ENCODE assay signal across 8 cellular contexts in genomic region chr12:124654666-124655316, GRCh38.
A peak's percentile ranks its signal among the peaks of the same experiment; 100 is the strongest.
DNase-seq lines count a peak whose midpoint lies in the region; ATAC-seq and TF ChIP-seq lines count a peak whose summit lies in the region.

No MANE protein-coding gene starts in this region.

- no peaks in the 10 kb centered on the region for H3K27me3 ChIP-seq in GM23338 (ENCODE audit: insufficient read depth)
- H3K27me3 ChIP-seq in skeletal muscle satellite cell (ENCODE audit: control insufficient read depth, insufficient read depth, low read length), result peaks cover under 1% of the 10 kb centered on the region

- H3K4me1 ChIP-seq in GM23338 (ENCODE audit: insufficient read depth) (peaks cover 13% of the 10 kb centered on the region), skeletal muscle satellite cell (ENCODE audit: control insufficient read depth, insufficient read depth, low read length) (peaks cover 53% of the 10 kb centered on the region)

- ATAC-seq in GM23338 (peak; percentile 11; the same call in 2 of the 3 replicates), GM19351 (IDR thresholded peaks at IDR 0.05; ENCODE audit: unreplicated experiment) (no peak)

- no peak overlapping the region for H3K4me3 ChIP-seq in GM23338
- no peak overlapping the region for H3K4me3 ChIP-seq in skeletal muscle satellite cell (ENCODE audit: low read length)

- peak overlapping the region; percentile 25 for H3K9ac ChIP-seq in skeletal muscle satellite cell (ENCODE audit: low read depth, low read length)

- H3K27ac Mint-ChIP-seq in GM23338, result no peak overlapping the region

- H3K9me3 Mint-ChIP-seq in GM23338, result peaks cover 11% of the 10 kb centered on the region

- H3K27ac ChIP-seq in GM23338 (ENCODE audit: low read depth) (no peak overlapping the region), angular gyrus (ENCODE audit: low read depth, low read length) (peak overlapping the region; percentile 91)

- H3K4me1 Mint-ChIP-seq in GM23338, result peaks cover 24% of the 10 kb centered on the region

- H3K36me3 Mint-ChIP-seq in GM23338 (ENCODE audit: low read depth), result peaks cover 3% of the 10 kb centered on the region; the same call in 1 of the 3 replicates

- H4K20me1 ChIP-seq in GM23338 (replicated peaks; ENCODE audit: insufficient read depth), result no peaks in the 10 kb centered on the region

- no peaks in the 10 kb centered on the region for H3K79me2 ChIP-seq in GM23338 (replicated peaks; ENCODE audit: insufficient read depth)

- no peak for TF ChIP-seq CTCF in GM23338 (conservative IDR thresholded peaks at IDR 0.05; ENCODE audit: low read depth in 2 of 2)

- no peak overlapping the region; the same call in 2 of the 3 replicates for H3K4me3 Mint-ChIP-seq in GM23338

- H2AFZ ChIP-seq in GM23338, result peak overlapping the region; percentile 92

- peaks cover 5% of the 10 kb centered on the region; the same call in 1 of the 2 replicates for H3F3A ChIP-seq in GM23338 (replicated peaks; ENCODE audit: low read depth)

- no peak overlapping the region; the same call in 1 of the 2 replicates for H3K4me2 ChIP-seq in GM23338
- peak overlapping the region; percentile 78 for H3K4me2 ChIP-seq in skeletal muscle satellite cell (ENCODE audit: low read length)

- no peaks in the 10 kb centered on the region for H3K9me2 ChIP-seq in GM23338 (ENCODE audit: insufficient read depth)

- peaks cover 13% of the 10 kb centered on the region for H3K27me3 Mint-ChIP-seq in GM23338 (ENCODE audit: insufficient read depth, low read depth, poor library complexity)

- H3K36me3 ChIP-seq in GM23338 (ENCODE audit: insufficient read depth) (no peaks in the 10 kb centered on the region), skeletal muscle satellite cell (ENCODE audit: insufficient read depth, low read length) (no peaks in the 10 kb centered on the region)

- DNase-seq in GM23338 (ENCODE audit: low spot score) (no peak), hypothalamus (lab: John Stamatoyannopoulos, UW) (peak in 37 of 51 donors; percentile 22 to 81 (median 57)), NCI-H187 (lab: John Stamatoyannopoulos, UW) (no peak), NCI-H146 (lab: John Stamatoyannopoulos, UW) (no peak), GOT3 (lab: John Stamatoyannopoulos, UW) (no peak)

- no peaks in the 10 kb centered on the region for H3K9me3 ChIP-seq in skeletal muscle satellite cell (replicated peaks; ENCODE audit: low read length)

TF ChIP-seq in GM23338, 12 proteins besides CTCF, POLR2A, EP300 and RAD21:
- TF ChIP-seq ZNF331 (CRISPR knock-in tag; IDR thresholded peaks at IDR 0.05; ENCODE audit: low read depth) (no peak), EZH2phosphoT487 (IDR thresholded peaks at IDR 0.05; ENCODE audit: unreplicated experiment) (no peak), ETS1 (IDR thresholded peaks at IDR 0.05) (no peak), JUNB (IDR thresholded peaks at IDR 0.05; ENCODE audit: unreplicated experiment) (no peak), ZNF114 (CRISPR knock-in tag; IDR thresholded peaks at IDR 0.05) (no peak), POLR2AphosphoS5 (IDR thresholded peaks at IDR 0.05; ENCODE audit: low read depth) (no peak), CREB1 (CRISPR knock-in tag; IDR thresholded peaks at IDR 0.05; ENCODE audit: low read depth) (no peak), ZNF462 (CRISPR knock-in tag; IDR thresholded peaks at IDR 0.05) (no peak), EZH2 (IDR thresholded peaks at IDR 0.05; ENCODE audit: low read depth, unreplicated experiment) (no peak)

Comparison
In these comparisons a context has a peak if more than half of its experiments do, and no peak if none do; other contexts are left out.
1. DNase-seq: peak in hypothalamus (37 of 51); none in GM23338 (single experiment), NCI-H187 (0 of 2), NCI-H146 (single experiment) and GOT3 (single experiment).